In the genomic region with DNA sequence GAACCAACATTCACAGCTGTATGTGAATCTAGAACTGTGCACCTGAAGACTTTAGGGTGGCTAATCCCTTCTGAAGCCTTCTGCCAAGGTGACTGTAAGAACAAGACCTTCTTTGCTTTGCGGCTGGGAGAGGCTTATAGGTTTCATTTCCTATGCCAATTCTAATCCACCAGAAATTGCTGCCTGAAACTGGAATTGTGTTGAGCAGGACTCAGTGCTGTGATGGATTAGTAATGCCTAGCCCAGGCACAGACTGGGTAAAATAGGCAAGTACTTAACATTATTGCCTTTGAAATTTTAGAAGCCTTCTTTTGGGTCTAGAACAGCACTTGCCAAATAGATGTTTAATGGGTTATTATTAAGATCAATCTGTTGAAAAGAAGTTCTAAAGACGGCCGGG, we compare ENCODE assay signal across 2 cellular contexts.
TF ChIP-seq lines count a peak whose summit lies in the region.

No MANE protein-coding gene starts in this region.

TF ChIP-seq in HEK293, 187 proteins besides CTCF, POLR2A, EP300 and RAD21:
- peak; percentile 62; the same call in 1 of the 2 replicates for TF ChIP-seq ZBTB17 (tag by site-specific recombination; IDR thresholded peaks at IDR 0.05)
- no peak for TF ChIP-seq SCRT2 (tag by site-specific recombination; IDR thresholded peaks at IDR 0.05)
- TF ChIP-seq ZNF629 (tag by site-specific recombination; IDR thresholded peaks at IDR 0.05): no peak
- TF ChIP-seq KLF9 (tag by site-specific recombination; IDR thresholded peaks at IDR 0.05; ENCODE audit: low read depth): no peak
- TF ChIP-seq ZNF10 (tag by site-specific recombination; IDR thresholded peaks at IDR 0.05): no peak
TF ChIP-seq in HEK293: peak in this region for 1.

TF ChIP-seq in K562, 482 proteins besides CTCF, POLR2A, EP300 and RAD21:
- no peak for TF ChIP-seq ZNF354B (CRISPR knock-in tag; IDR thresholded peaks at IDR 0.05)
- peak; percentile 78; the same call in 1 of the 2 replicates for TF ChIP-seq ZBTB17 (CRISPR knock-in tag; IDR thresholded peaks at IDR 0.05)
- TF ChIP-seq, protein P1, sequence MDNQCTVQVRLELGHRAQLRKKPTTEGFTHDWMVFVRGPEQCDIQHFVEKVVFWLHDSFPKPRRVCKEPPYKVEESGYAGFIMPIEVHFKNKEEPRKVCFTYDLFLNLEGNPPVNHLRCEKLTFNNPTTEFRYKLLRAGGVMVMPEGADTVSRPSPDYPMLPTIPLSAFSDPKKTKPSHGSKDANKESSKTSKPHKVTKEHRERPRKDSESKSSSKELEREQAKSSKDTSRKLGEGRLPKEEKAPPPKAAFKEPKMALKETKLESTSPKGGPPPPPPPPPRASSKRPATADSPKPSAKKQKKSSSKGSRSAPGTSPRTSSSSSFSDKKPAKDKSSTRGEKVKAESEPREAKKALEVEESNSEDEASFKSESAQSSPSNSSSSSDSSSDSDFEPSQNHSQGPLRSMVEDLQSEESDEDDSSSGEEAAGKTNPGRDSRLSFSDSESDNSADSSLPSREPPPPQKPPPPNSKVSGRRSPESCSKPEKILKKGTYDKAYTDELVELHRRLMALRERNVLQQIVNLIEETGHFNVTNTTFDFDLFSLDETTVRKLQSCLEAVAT (IDR thresholded peaks at IDR 0.05): 0 out of 4 replicates have a peak, but pooled peaks of 1 of the 2 experiments have one; percentile 52
